8 cellular contexts compared by ENCODE assay signal in the genomic region with DNA sequence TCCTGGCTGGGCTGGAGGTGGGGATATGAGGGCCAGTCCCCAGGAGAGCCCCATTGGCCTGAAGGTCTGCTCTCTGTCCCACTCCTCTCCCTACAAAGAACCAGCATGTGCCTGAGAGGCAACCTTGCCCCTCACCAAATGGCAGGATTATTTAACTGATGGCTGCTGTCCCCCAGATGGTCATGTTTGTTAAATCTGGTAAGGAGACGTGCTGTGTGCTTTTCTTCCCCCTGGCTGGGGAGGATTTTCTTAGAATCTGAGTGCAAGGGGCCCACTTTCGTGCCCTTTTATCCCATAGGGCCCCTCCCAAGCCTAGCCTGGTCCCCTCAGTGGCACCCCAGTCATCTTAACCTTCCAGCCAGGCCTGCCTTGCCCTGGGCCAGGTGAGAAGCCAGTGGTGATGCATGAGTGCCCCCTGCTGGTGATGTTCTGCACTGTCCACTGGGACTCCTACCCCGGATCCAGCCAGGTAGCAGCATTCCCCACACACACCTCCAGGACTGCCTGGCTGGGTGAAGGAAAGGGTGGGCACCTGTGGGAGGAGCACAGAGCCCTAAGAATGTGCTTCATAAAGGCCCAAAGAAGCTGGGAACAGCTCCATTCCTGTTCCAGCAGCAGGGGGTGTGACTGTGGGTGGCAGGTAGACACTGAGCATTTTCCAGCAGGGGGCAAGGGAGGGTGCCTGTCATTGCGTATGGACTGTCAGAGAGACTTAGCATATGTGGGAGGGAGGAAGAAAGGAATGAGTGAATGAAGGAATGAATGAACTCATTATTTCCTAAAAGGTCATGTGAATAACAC. TPM values are rescaled to one million over a fixed set of nuclear protein-coding genes. Genes with fewer than 3 reads are reported as not detected.
A peak's percentile ranks its signal among the peaks of the same experiment; 100 is the strongest.
DNase-seq lines count a peak whose midpoint lies in the region; ATAC-seq and TF ChIP-seq lines count a peak whose summit lies in the region.

No MANE protein-coding gene starts in this region.

- H4K20me1 ChIP-seq in OCI-LY7 (ENCODE audit: insufficient read depth, low read length) = no peaks in the 10 kb centered on the region

- H3K27me3 Mint-ChIP-seq in CD4-positive, alpha-beta memory T cell = no peaks in the 10 kb centered on the region
- H3K27me3 Mint-ChIP-seq in activated T-cell treated with anti-CD3 and anti-CD28 coated beads, Interleukin-2, amount 50 U/mL, for 24 hours = no peaks in the 10 kb centered on the region

- peak; percentile 74 to 80 (median 77) for DNase-seq in CD4-positive, alpha-beta memory T cell
- DNase-seq in HFF-Myc (ENCODE audit: extremely low read depth, low read depth) (no peak), OCI-LY7 (ENCODE audit: low spot score) (peak; percentile 78), fibroblast of pulmonary artery (ENCODE audit: low read depth) (peak; percentile 65), testis (peak; percentile 86)
- DNase-seq in activated T-cell treated with anti-CD3 and anti-CD28 coated beads, Interleukin-2, amount 50 U/mL, for 24 hours = peak; percentile 91

- H3K27ac ChIP-seq in CD4-positive, alpha-beta memory T cell (ENCODE audit: low read depth, low read length) = no peak overlapping the region
- H3K27ac ChIP-seq in OCI-LY7 (ENCODE audit: low read depth, low read length, poor library complexity, severe bottlenecking) (no peak overlapping the region), neutrophil (no peak overlapping the region), testis (no peak overlapping the region)

- H2AFZ ChIP-seq in OCI-LY7 (ENCODE audit: low read length) = no peak overlapping the region

- no peaks in the 10 kb centered on the region for H3K9me2 ChIP-seq in OCI-LY7 (ENCODE audit: insufficient read depth, low read length)

- H3K27me3 ChIP-seq in CD4-positive, alpha-beta memory T cell (ENCODE audit: insufficient read depth, low read length) = no peaks in the 10 kb centered on the region
- peaks cover 18% of the 10 kb centered on the region for H3K27me3 ChIP-seq in neutrophil
- H3K27me3 ChIP-seq in testis = no peaks in the 10 kb centered on the region

- H3K4me1 ChIP-seq in CD4-positive, alpha-beta memory T cell (ENCODE audit: insufficient read depth, low read length) = peaks cover 3% of the 10 kb centered on the region
- peaks cover 9% of the 10 kb centered on the region for H3K4me1 ChIP-seq in OCI-LY7 (ENCODE audit: insufficient read depth, low read length, poor library complexity, severe bottlenecking)
- no peaks in the 10 kb centered on the region for H3K4me1 ChIP-seq in neutrophil (ENCODE audit: control insufficient read depth in 1 of 2, insufficient read depth in 1 of 2, low read depth in 1 of 2, low read length in 1 of 2)
- no peaks in the 10 kb centered on the region for H3K4me1 ChIP-seq in testis

- no peaks in the 10 kb centered on the region for H3K79me2 ChIP-seq in OCI-LY7 (ENCODE audit: insufficient read depth, low read depth, low read length)

- TF ChIP-seq POLR2A in testis (IDR thresholded peaks at IDR 0.05) = no peak

- H3K4me3 ChIP-seq in CD4-positive, alpha-beta memory T cell (ENCODE audit: low read length in 2 of 2) = no peak overlapping the region
- H3K4me3 ChIP-seq in HFF-Myc (replicated peaks; ENCODE audit: low read depth, low read length) (no peak overlapping the region), OCI-LY7 (ENCODE audit: low read depth, low read length, poor library complexity, severe bottlenecking) (no peak overlapping the region), fibroblast of pulmonary artery (replicated peaks; ENCODE audit: low read depth, low read length) (no peak overlapping the region), neutrophil (ENCODE audit: low read depth in 1 of 2, low read length in 1 of 2) (no peak overlapping the region), testis (no peak overlapping the region)

- no peaks in the 10 kb centered on the region for H3K36me3 ChIP-seq in CD4-positive, alpha-beta memory T cell (ENCODE audit: insufficient read depth, low read length)
- H3K36me3 ChIP-seq in OCI-LY7 (ENCODE audit: insufficient read depth, low read length) (no peaks in the 10 kb centered on the region), neutrophil (no peaks in the 10 kb centered on the region), testis (ENCODE audit: low read depth, missing control alignments) (no peaks in the 10 kb centered on the region)

- no peaks in the 10 kb centered on the region for H3K9me3 ChIP-seq in CD4-positive, alpha-beta memory T cell (ENCODE audit: control insufficient read depth in 1 of 2, low read length in 2 of 2)
- no peaks in the 10 kb centered on the region for H3K9me3 ChIP-seq in OCI-LY7 (ENCODE audit: low read length)
- no peaks in the 10 kb centered on the region for H3K9me3 ChIP-seq in neutrophil
- no peaks in the 10 kb centered on the region for H3K9me3 ChIP-seq in testis

- no peak for ATAC-seq in HG03095 (IDR thresholded peaks at IDR 0.05; ENCODE audit: unreplicated experiment)

- no TSS peak for BruUV-seq in OCI-LY7 (replicated peaks; lab: Mats Ljungman, UMichigan)

- peaks cover 25 to 40% of the 10 kb centered on the region in 2 donors for H3K36me3 Mint-ChIP-seq in CD4-positive, alpha-beta memory T cell
- peaks cover 22% of the 10 kb centered on the region for H3K36me3 Mint-ChIP-seq in activated T-cell treated with anti-CD3 and anti-CD28 coated beads, Interleukin-2, amount 50 U/mL, for 24 hours (ENCODE audit: low read depth)

- intact Hi-C loops in CD4-positive, alpha-beta memory T cell (cut with micrococcal nuclease) = loop anchor here (1.0 to 5.0 kb wide), 2 partner anchors 140 to 675 kb away; no protein-coding TSS in a partner anchor
- intact Hi-C loops in OCI-LY7 (cut with micrococcal nuclease; ENCODE audit: unreplicated experiment) (loop anchor here (1.0 to 5.0 kb wide), 3 partner anchors 140 to 380 kb away; no protein-coding TSS in a partner anchor), testis (cut with DNase I; ENCODE audit: low total_unique reads) (no loop called here)

- peaks cover 0 to 2% (median 0%) of the 10 kb centered on the region in 8 donors for H3K9me3 Mint-ChIP-seq in CD4-positive, alpha-beta memory T cell
- no peaks in the 10 kb centered on the region for H3K9me3 Mint-ChIP-seq in activated T-cell treated with anti-CD3 and anti-CD28 coated beads, Interleukin-2, amount 50 U/mL, for 24 hours

- peaks cover 0 to 7% (median 5%) of the 10 kb centered on the region in 4 donors for H3K4me1 Mint-ChIP-seq in CD4-positive, alpha-beta memory T cell
- H3K4me1 Mint-ChIP-seq in activated T-cell treated with anti-CD3 and anti-CD28 coated beads, Interleukin-2, amount 50 U/mL, for 24 hours (ENCODE audit: low read depth) = peaks cover 4% of the 10 kb centered on the region

- peak overlapping the region in 6 of 7 donors; percentile 15 to 57 (median 22) for H3K27ac Mint-ChIP-seq in CD4-positive, alpha-beta memory T cell
- H3K27ac Mint-ChIP-seq in activated T-cell treated with anti-CD3 and anti-CD28 coated beads, Interleukin-2, amount 50 U/mL, for 24 hours = no peak overlapping the region

- no peak overlapping the region for H3K4me3 Mint-ChIP-seq in CD4-positive, alpha-beta memory T cell
- H3K4me3 Mint-ChIP-seq in activated T-cell treated with anti-CD3 and anti-CD28 coated beads, Interleukin-2, amount 50 U/mL, for 24 hours = no peak overlapping the region

- POLR2A ChIA-PET in CD4-positive, alpha-beta memory T cell (lab: Charles Lee; ENCODE audit: partially characterized antibody) = interaction anchor here (0.5 to 0.6 kb wide), 2 partner anchors 234 to 1681 kb away, joined by 3 read pairs; no protein-coding TSS in a partner anchor
- POLR2A ChIA-PET in OCI-LY7 (lab: Charles Lee) = no interaction called here

- 48 to 63% methylated on average over 4 of the region's 4 CpGs for WGBS in testis, 2 donors

- TF ChIP-seq CTCF in HFF-Myc (IDR thresholded peaks at IDR 0.05; ENCODE audit: low read depth, low read length, missing control alignments) (peak; percentile 98), OCI-LY7 (conservative IDR thresholded peaks at IDR 0.05; ENCODE audit: low read length) (peak; percentile 99), fibroblast of pulmonary artery (IDR thresholded peaks at IDR 0.05; ENCODE audit: low read length, missing control alignments) (peak; percentile 96), neutrophil (IDR thresholded peaks at IDR 0.05) (peak; percentile 90), testis (IDR thresholded peaks at IDR 0.05) (peak; percentile 70 to 81 (median 81))

- CTCF ChIA-PET in CD4-positive, alpha-beta memory T cell (lab: Charles Lee; ENCODE audit: partially characterized antibody) = interaction anchor here (0.7 to 3.4 kb wide), 17 partner anchors 15 to 381 kb away, joined by 3 to 38 read pairs (median 6); partner anchors contain the start of gene MFNG
- CTCF ChIA-PET in OCI-LY7 (lab: Charles Lee; ENCODE audit: unreplicated experiment) = interaction anchor here (1.1 kb wide), 2 partner anchors 28 to 190 kb away, joined by 3 to 4 read pairs; no protein-coding TSS in a partner anchor

- H3K4me2 ChIP-seq in OCI-LY7 (ENCODE audit: low read length) = no peak overlapping the region

RNA-seq across cellular contexts. Expression of gene MFNG, which starts 28.9 kb away (rescaled TPM):
- 100 to 1,000 TPM; 213 to 218 TPM for total RNA-seq in CD4-positive, alpha-beta memory T cell
- 100 to 1,000 TPM; 339 to 441 TPM for polyA plus RNA-seq in CD4-positive, alpha-beta memory T cell
- total RNA-seq in OCI-LY7 (2014; rRNA removed; shearing (Covaris generic)) = 174 and 225 TPM in 2 replicates
- total RNA-seq in OCI-LY7 (2022) (215 and 235 TPM in 2 replicates), testis (1 to 10 TPM; 8.1 to 8.2 TPM)
- polyA plus RNA-seq in testis (ENCODE audit: insufficient read depth, low read depth, low replicate concordance) = 7.5 TPM

RNA-seq across cellular contexts. Expression of gene ELFN2, which starts 30.0 kb away (rescaled TPM):
- under 1 TPM; 0.32 to 0.55 TPM for total RNA-seq in CD4-positive, alpha-beta memory T cell
- polyA plus RNA-seq in CD4-positive, alpha-beta memory T cell = not detected
- 0.63 and 0.82 TPM in 2 replicates for total RNA-seq in OCI-LY7 (2014; rRNA removed; shearing (Covaris generic))
- total RNA-seq in OCI-LY7 (2022) (0.83 and 1.8 TPM in 2 replicates), testis (1 to 10 TPM; 5.3 to 5.7 TPM)
- 4.8 TPM for polyA plus RNA-seq in testis (ENCODE audit: insufficient read depth, low read depth, low replicate concordance)

Comparison
In these comparisons a context has a peak if more than half of its experiments do, and no peak if none do; other contexts are left out.
1. RNA of gene MFNG, which starts 28.9 kb away (total RNA-seq): 174 to 235 TPM in OCI-LY7 and 213 to 218 TPM in CD4-positive, alpha-beta memory T cell; 8.1 to 8.2 TPM in testis; every median in the first group is over 10 times any median in the second.
2. Peak in every context shown above with its lines, with median percentiles within 50 percentile points of each other: CTCF ChIP-seq.